16 cellular contexts compared by ENCODE assay signal in genomic region chr19:5635427-5635826, GRCh38. TPM values are rescaled to one million over a fixed set of nuclear protein-coding genes. Genes with fewer than 3 reads are reported as not detected.
A peak's percentile ranks its signal among the peaks of the same experiment; 100 is the strongest.
DNase-seq lines count a peak whose midpoint lies in the region; ATAC-seq and TF ChIP-seq lines count a peak whose summit lies in the region.
"Had no signal": no experiment of that assay in that cellular context is flagged by ENCODE, and none has a peak within 500 bp of the region (broad histone marks: within the 10 kb centered on the region; RNA-seq: fewer than 3 reads in every experiment).

No MANE protein-coding gene starts in this region.

- H3K9me3 Mint-ChIP-seq in stimulated activated naive CD8-positive, alpha-beta T cell treated with anti-CD3 and anti-CD28 coated beads, Interleukin-15, Interleukin-2, amounts not matched to agents 100 ng/mL and 50 ng/mL, for 24 hours = no peaks in the 10 kb centered on the region
- no peaks in the 10 kb centered on the region for H3K9me3 Mint-ChIP-seq in stimulated activated naive CD8-positive, alpha-beta T cell treated with anti-CD3 and anti-CD28 coated beads, Interleukin-15, amount 100 ng/mL, for 72 hours
- no peaks in the 10 kb centered on the region for H3K9me3 Mint-ChIP-seq in mesothelial cell of epicardium

- peaks cover 2% of the 10 kb centered on the region for H3K4me1 ChIP-seq in urinary bladder (ENCODE audit: insufficient read depth)

- H3K36me3 ChIP-seq in urinary bladder (ENCODE audit: insufficient read depth) = no peaks in the 10 kb centered on the region

- H3K27me3 Mint-ChIP-seq in stimulated activated naive CD8-positive, alpha-beta T cell treated with anti-CD3 and anti-CD28 coated beads, Interleukin-15, Interleukin-2, amounts not matched to agents 100 ng/mL and 50 ng/mL, for 24 hours = no peaks in the 10 kb centered on the region
- no peaks in the 10 kb centered on the region for H3K27me3 Mint-ChIP-seq in stimulated activated naive CD8-positive, alpha-beta T cell treated with anti-CD3 and anti-CD28 coated beads, Interleukin-15, amount 100 ng/mL, for 72 hours
- H3K27me3 Mint-ChIP-seq in mesothelial cell of epicardium (ENCODE audit: low read depth) = no peaks in the 10 kb centered on the region

- no peak for DNase-seq in stimulated activated naive CD8-positive, alpha-beta T cell treated with anti-CD3 and anti-CD28 coated beads, Interleukin-15, amount 100 ng/mL, for 72 hours
- DNase-seq in NCI-H1048 (lab: John Stamatoyannopoulos, UW) = peak; percentile 50
- no peak for DNase-seq in mesothelial cell of epicardium (ENCODE audit: low spot score in 2 of 2, unreplicated experiment in 2 of 2)
- DNase-seq in erythroblast (lab: John Stamatoyannopoulos, UW) = no peak
- DNase-seq in SHP77 (lab: John Stamatoyannopoulos, UW) = no peak
- DNase-seq: COR-L47, DMS153, H7, MV-4-11, NCI-H1436, NCI-H2107, NCI-H345, SK-N-SH had no signal

- peaks cover 35% of the 10 kb centered on the region for H3K36me3 Mint-ChIP-seq in stimulated activated naive CD8-positive, alpha-beta T cell treated with anti-CD3 and anti-CD28 coated beads, Interleukin-15, Interleukin-2, amounts not matched to agents 100 ng/mL and 50 ng/mL, for 24 hours (ENCODE audit: low read depth)
- H3K36me3 Mint-ChIP-seq in mesothelial cell of epicardium = peaks cover 2% of the 10 kb centered on the region

- peaks cover 43% of the 10 kb centered on the region for H3K4me1 Mint-ChIP-seq in stimulated activated naive CD8-positive, alpha-beta T cell treated with anti-CD3 and anti-CD28 coated beads, Interleukin-15, Interleukin-2, amounts not matched to agents 100 ng/mL and 50 ng/mL, for 24 hours (ENCODE audit: low read depth)
- peaks cover 41% of the 10 kb centered on the region for H3K4me1 Mint-ChIP-seq in stimulated activated naive CD8-positive, alpha-beta T cell treated with anti-CD3 and anti-CD28 coated beads, Interleukin-15, amount 100 ng/mL, for 72 hours
- peaks cover 26% of the 10 kb centered on the region for H3K4me1 Mint-ChIP-seq in mesothelial cell of epicardium

- no peak for TF ChIP-seq POLR2A in erythroblast (IDR thresholded peaks at IDR 0.05; ENCODE audit: low read length)

- WGBS in urinary bladder = 83% methylated on average over 6 of the region's 6 CpGs

- no peak for ATAC-seq in stimulated activated naive CD8-positive, alpha-beta T cell treated with anti-CD3 and anti-CD28 coated beads, Interleukin-15, amount 100 ng/mL, for 72 hours
- no peak for ATAC-seq in HG02840 (IDR thresholded peaks at IDR 0.05; ENCODE audit: low FRiP score, unreplicated experiment)

- peak overlapping the region; percentile 5 for H3K27ac ChIP-seq in urinary bladder (ENCODE audit: low read depth)

- no peak overlapping the region for H3K4me3 ChIP-seq in urinary bladder (ENCODE audit: low read depth, low read length)

- TF ChIP-seq CTCF in mesothelial cell of epicardium (IDR thresholded peaks at IDR 0.05; ENCODE audit: unreplicated experiment) = no peak

- H3K4me3 Mint-ChIP-seq in stimulated activated naive CD8-positive, alpha-beta T cell treated with anti-CD3 and anti-CD28 coated beads, Interleukin-15, Interleukin-2, amounts not matched to agents 100 ng/mL and 50 ng/mL, for 24 hours = no peak overlapping the region
- no peak overlapping the region for H3K4me3 Mint-ChIP-seq in stimulated activated naive CD8-positive, alpha-beta T cell treated with anti-CD3 and anti-CD28 coated beads, Interleukin-15, amount 100 ng/mL, for 72 hours
- H3K4me3 Mint-ChIP-seq in mesothelial cell of epicardium = no peak overlapping the region

- H3K27ac Mint-ChIP-seq in stimulated activated naive CD8-positive, alpha-beta T cell treated with anti-CD3 and anti-CD28 coated beads, Interleukin-15, Interleukin-2, amounts not matched to agents 100 ng/mL and 50 ng/mL, for 24 hours = peak overlapping the region; percentile 59
- H3K27ac Mint-ChIP-seq in stimulated activated naive CD8-positive, alpha-beta T cell treated with anti-CD3 and anti-CD28 coated beads, Interleukin-15, amount 100 ng/mL, for 72 hours = no peak overlapping the region
- H3K27ac Mint-ChIP-seq in mesothelial cell of epicardium = peak overlapping the region; percentile 11

RNA-seq across cellular contexts. Expression of gene SAFB, which starts 12.5 kb away (rescaled TPM):
- total RNA-seq in mesothelial cell of epicardium = 139 to 147 TPM (median 142 TPM) in 3 replicates
- 63.3 TPM for total RNA-seq in urinary bladder
- polyA plus RNA-seq in urinary bladder = 69.3 TPM

RNA-seq across cellular contexts. Expression of gene SAFB2, which starts 12.9 kb away (rescaled TPM):
- 70.5 to 80.3 TPM (median 78.4 TPM) in 3 replicates for total RNA-seq in mesothelial cell of epicardium
- 47.9 TPM for total RNA-seq in urinary bladder
- 53.5 TPM for polyA plus RNA-seq in urinary bladder

RNA-seq across cellular contexts. Expression of gene MICOS13, which starts 44.9 kb away (rescaled TPM):
- total RNA-seq in mesothelial cell of epicardium (30.0 to 32.3 TPM (median 30.7 TPM) in 3 replicates), urinary bladder (18.8 TPM)
- 98.4 TPM for polyA plus RNA-seq in urinary bladder

RNA-seq across cellular contexts. Expression of gene HSD11B1L, which starts 45.4 kb away (rescaled TPM):
- total RNA-seq in mesothelial cell of epicardium = 15.9 to 16.7 TPM (median 16.0 TPM) in 3 replicates
- total RNA-seq in urinary bladder = 3.6 TPM
- 17.5 TPM for polyA plus RNA-seq in urinary bladder

RNA-seq across cellular contexts. Expression of gene RPL36, which starts 54.7 kb away (rescaled TPM):
- total RNA-seq in mesothelial cell of epicardium (947 to 1,016 TPM (median 998 TPM) in 3 replicates), urinary bladder (287 TPM)
- 1,053 TPM for polyA plus RNA-seq in urinary bladder

Comparison
In these comparisons a context has a peak if more than half of its experiments do, and no peak if none do; other contexts are left out.
1. H3K27ac Mint-ChIP-seq: peak in stimulated activated naive CD8-positive, alpha-beta T cell treated with anti-CD3 and anti-CD28 coated beads, Interleukin-15, Interleukin-2, amounts not matched to agents 100 ng/mL and 50 ng/mL, for 24 hours (single experiment) and mesothelial cell of epicardium (single experiment); none in stimulated activated naive CD8-positive, alpha-beta T cell treated with anti-CD3 and anti-CD28 coated beads, Interleukin-15, amount 100 ng/mL, for 72 hours (0 of 2).